Comparison of ENCODE assay signal across 27 cellular contexts in genomic region chr6:52966101-52966500, GRCh38. TPM values are rescaled to one million over a fixed set of nuclear protein-coding genes. Genes with fewer than 3 reads are reported as not detected.
"Had no signal": no experiment of that assay in that cellular context is flagged by ENCODE, and none has a peak within 500 bp of the region (broad histone marks: within the 10 kb centered on the region; RNA-seq: fewer than 3 reads in every experiment).

No MANE protein-coding gene starts in this region.

- H3K4me1 Mint-ChIP-seq: naive thymus-derived CD4-positive, alpha-beta T cell had no signal

- H3K27ac Mint-ChIP-seq: naive thymus-derived CD4-positive, alpha-beta T cell had no signal

- H3K4me1 ChIP-seq: gastrocnemius medialis, heart right ventricle, left lung, lower lobe of right lung had no signal

- H3K27me3 ChIP-seq: dorsolateral prefrontal cortex, esophagus squamous epithelium, gastrocnemius medialis, heart right ventricle, left lung had no signal

- ATAC-seq: gastrocnemius medialis; heart right ventricle; left cardiac atrium; left lung; left ventricle myocardium superior; lower lobe of right lung; mucosa of descending colon; naive thymus-derived CD4-positive, alpha-beta T cell had no signal

- H3K36me3 ChIP-seq: esophagus squamous epithelium, gastrocnemius medialis, heart right ventricle, left lung, lower lobe of right lung had no signal

- DNase-seq: dermis blood vessel endothelial cell; dorsolateral prefrontal cortex; effector CD4-positive, alpha-beta T cell; effector memory CD4-positive, alpha-beta T cell; esophagus squamous epithelium; foreskin fibroblast; foreskin melanocyte; gastrocnemius medialis; glutamatergic neuron; head of caudate nucleus; heart right ventricle; hippocampal formation; left cardiac atrium; left lung; left ventricle myocardium superior; lower lobe of right lung; mesenchymal stem cell; midbrain; mucosa of descending colon; naive thymus-derived CD4-positive, alpha-beta T cell had no signal

- H3K36me3 Mint-ChIP-seq: naive thymus-derived CD4-positive, alpha-beta T cell had no signal

- H3K9me3 ChIP-seq: esophagus squamous epithelium, gastrocnemius medialis, left lung, lower lobe of right lung, mucosa of descending colon had no signal

- H3K4me3 Mint-ChIP-seq: naive thymus-derived CD4-positive, alpha-beta T cell had no signal

- H3K4me3 ChIP-seq: coronary artery, dorsolateral prefrontal cortex, esophagus squamous epithelium, gastrocnemius medialis, heart right ventricle, left lung, lower lobe of right lung, mucosa of descending colon had no signal

- H3K27ac ChIP-seq: coronary artery, dorsolateral prefrontal cortex, esophagus squamous epithelium, gastrocnemius medialis, heart right ventricle, left lung, lower lobe of right lung had no signal

RNA-seq across cellular contexts. Expression of gene GSTA3, which starts 56.6 kb away (rescaled TPM):
- total RNA-seq: dermis blood vessel endothelial cell; dorsolateral prefrontal cortex; endothelial cell of umbilical vein; epithelial cell of proximal tubule; esophagus squamous epithelium; gastrocnemius medialis; glomerular endothelial cell; heart right ventricle; kidney epithelial cell; left cardiac atrium; left ventricle myocardium superior; lung microvascular endothelial cell; mucosa of descending colon; naive thymus-derived CD4-positive, alpha-beta T cell had no signal
- polyA plus RNA-seq: endothelial cell of umbilical vein; heart right ventricle; keratinocyte; naive thymus-derived CD4-positive, alpha-beta T cell had no signal
